ENCODE assay signal across 1 cellular context in genomic region chr7:149195180-149196150, GRCh38.
A peak's percentile ranks its signal among the peaks of the same experiment; 100 is the strongest.
TF ChIP-seq lines count a peak whose summit lies in the region.

Gene ZNF282, plus strand, starts transcription at chr7:149195546. Its CDS starts 44 bp downstream, at chr7:149195590.

TF ChIP-seq in GM12878, 131 proteins besides CTCF, POLR2A, EP300 and RAD21 (continued from another document):
- TF ChIP-seq PBX3 (IDR thresholded peaks at IDR 0.05; ENCODE audit: insufficient replicate concordance, low read depth, low read length) (no peak), MYC (IDR thresholded peaks at IDR 0.05; ENCODE audit: insufficient read depth, insufficient read length, insufficient replicate concordance, low read length, severe bottlenecking) (peak; percentile 38), RUNX3 (IDR thresholded peaks at IDR 0.05; ENCODE audit: low read length) (0 out of 2 replicates have a peak, but pooled peaks have one; percentile 3), DPF2 (IDR thresholded peaks at IDR 0.05) (0 out of 2 replicates have a peak, but pooled peaks have one; percentile 66), GATAD2B (conservative IDR thresholded peaks at IDR 0.05; ENCODE audit: low read depth) (peak; percentile 94), LARP7 (IDR thresholded peaks at IDR 0.05) (peak; percentile 97; the same call in 1 of the 2 replicates)
TF ChIP-seq in GM12878: peak in this region for 40.
